ENCODE assay signal across 28 cellular contexts in the genomic region with DNA sequence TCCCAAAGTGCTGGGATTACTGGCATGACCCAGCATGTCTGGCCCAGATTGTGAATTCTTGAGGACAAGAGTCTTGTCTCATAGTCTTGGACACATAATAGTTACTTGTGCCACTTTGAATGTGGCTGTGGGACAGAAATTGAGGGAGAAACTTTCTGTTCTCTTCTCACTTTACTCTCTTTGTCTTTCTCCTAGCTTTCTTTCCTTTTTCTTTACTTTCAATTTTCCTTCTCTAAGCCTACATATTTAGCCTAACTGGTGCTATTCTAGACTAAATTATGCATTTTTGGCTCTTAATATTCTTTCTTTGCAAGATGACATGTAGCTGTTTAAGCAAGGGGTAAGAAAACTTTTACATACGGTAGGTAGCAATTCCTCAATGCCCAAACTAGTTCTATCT. TPM values are rescaled to one million over a fixed set of nuclear protein-coding genes. Genes with fewer than 3 reads are reported as not detected.
DNase-seq lines count a peak whose midpoint lies in the region; ATAC-seq and TF ChIP-seq lines count a peak whose summit lies in the region.
"Had no signal": no experiment of that assay in that cellular context is flagged by ENCODE, and none has a peak within 500 bp of the region (broad histone marks: within the 10 kb centered on the region; RNA-seq: fewer than 3 reads in every experiment).

No MANE protein-coding gene starts in this region.

- intact Hi-C loops in Calu3 (cut with micrococcal nuclease; ENCODE audit: unreplicated experiment) (no loop called here), PC-3 (cut with micrococcal nuclease) (loop anchor here (5.0 kb wide), 2 partner anchors 64 to 94 kb away; no protein-coding TSS in a partner anchor)

- POLR2A ChIA-PET in PC-3 (lab: Charles Lee; ENCODE audit: unreplicated experiment), result no interaction called here

- H3F3A ChIP-seq in PC-3 (ENCODE audit: low read length, unreplicated experiment), result no peaks in the 10 kb centered on the region

- BruUV-seq in Calu3 (replicated peaks; lab: Mats Ljungman, UMichigan) (no TSS peak), PC-3 (replicated peaks; lab: Mats Ljungman, UMichigan) (no TSS peak)

- peak overlapping the region; percentile 37 for H2AFZ ChIP-seq in PC-3 (ENCODE audit: low read length)
- H2AFZ ChIP-seq: GM23248 had no signal

- H3K4me1 Mint-ChIP-seq in T-helper 2 cell treated with Interferon-gamma antibody and Interleukin-4, amounts not matched to agents 5 μg/mL and 100 μg/mL, for 36 hours (ENCODE audit: low read depth), result peaks cover 59% of the 10 kb centered on the region
- peaks cover 50% of the 10 kb centered on the region for H3K4me1 Mint-ChIP-seq in Calu3 (ENCODE audit: low read depth, unreplicated experiment)

- no peaks in the 10 kb centered on the region for H3K9me2 ChIP-seq in PC-3 (replicated peaks; ENCODE audit: low read length)

- H3K27me3 Mint-ChIP-seq in T-helper 2 cell treated with Interferon-gamma antibody and Interleukin-4, amounts not matched to agents 5 μg/mL and 100 μg/mL, for 36 hours (ENCODE audit: low read depth), result no peaks in the 10 kb centered on the region
- no peaks in the 10 kb centered on the region for H3K27me3 Mint-ChIP-seq in Calu3 (ENCODE audit: unreplicated experiment)
- H3K27me3 Mint-ChIP-seq: CD4-positive, CD25-positive, alpha-beta regulatory T cell had no signal

- no peaks in the 10 kb centered on the region for H3K27me3 ChIP-seq in PC-3 (ENCODE audit: low read length)
- H3K27me3 ChIP-seq: BLaER1 had no signal

- H3K4me3 Mint-ChIP-seq in T-helper 2 cell treated with Interferon-gamma antibody and Interleukin-4, amounts not matched to agents 5 μg/mL and 100 μg/mL, for 36 hours, result peak overlapping the region; percentile 30
- no peak overlapping the region for H3K4me3 Mint-ChIP-seq in Calu3 (ENCODE audit: low read depth, unreplicated experiment)
- H3K4me3 Mint-ChIP-seq: CD4-positive, CD25-positive, alpha-beta regulatory T cell had no signal

- H3K4me2 ChIP-seq in PC-3 (ENCODE audit: low read length), result no peak overlapping the region
- H3K4me2 ChIP-seq: BLaER1 had no signal

- H3K9me3 ChIP-seq in PC-3 (ENCODE audit: low read length), result no peaks in the 10 kb centered on the region
- H3K9me3 ChIP-seq: BLaER1 had no signal

- DNase-seq in T-helper 2 cell treated with Interferon-gamma antibody and Interleukin-4, amounts not matched to agents 5 μg/mL and 100 μg/mL, for 36 hours (ENCODE audit: low spot score), result no peak
- DNase-seq in T-helper 2 cell, result no peak
- DNase-seq in Calu3, result no peak
- DNase-seq in PC-3, result no peak
- DNase-seq in medulla oblongata (ENCODE audit: extremely low spot score), result peak; percentile 6
- DNase-seq in NCI-H2029 (lab: John Stamatoyannopoulos, UW), result no peak
- no peak for DNase-seq in NCI-H82 treated with DMSO at 0.1 percent for 48 hours (lab: John Stamatoyannopoulos, UW; ENCODE audit: unreplicated experiment)
- DNase-seq: CD4-positive, CD25-positive, alpha-beta regulatory T cell; DMS53; GM23248; HCEC 1CT; Karpas-422; MV-4-11; NCI-H1105; NCI-H146; NCI-H1930; NCI-H446 treated with DMSO at 0.1 percent for 48 hours; NCI-H526; NCI-H82; SHP77 had no signal

- no peaks in the 10 kb centered on the region for H3K36me3 ChIP-seq in PC-3 (ENCODE audit: low read depth, low read length)
- H3K36me3 ChIP-seq: BLaER1 had no signal

- no peak overlapping the region for H3K27ac ChIP-seq in PC-3 (ENCODE audit: low read length)
- H3K27ac ChIP-seq: 22Rv1, BLaER1, GM23248, RWPE1 had no signal

- no peaks in the 10 kb centered on the region for H4K20me1 ChIP-seq in PC-3 (ENCODE audit: low read length)
- H4K20me1 ChIP-seq: BLaER1 had no signal

- H3K4me3 ChIP-seq in PC-3 (ENCODE audit: low read length), result no peak overlapping the region
- H3K4me3 ChIP-seq: BLaER1, GM23248 had no signal

- peak overlapping the region; percentile 35 for H3K27ac Mint-ChIP-seq in T-helper 2 cell treated with Interferon-gamma antibody and Interleukin-4, amounts not matched to agents 5 μg/mL and 100 μg/mL, for 36 hours
- H3K27ac Mint-ChIP-seq in Calu3 (ENCODE audit: unreplicated experiment), result peak overlapping the region; percentile 45
- H3K27ac Mint-ChIP-seq: CD4-positive, CD25-positive, alpha-beta regulatory T cell had no signal

- H3K79me2 ChIP-seq in PC-3 (ENCODE audit: low read length), result no peaks in the 10 kb centered on the region

- CTCF ChIA-PET in Calu3 (lab: Charles Lee), result no interaction called here
- CTCF ChIA-PET in PC-3 (lab: Charles Lee), result no interaction called here

- no peak overlapping the region for H3K9ac ChIP-seq in PC-3 (ENCODE audit: low read length)
- H3K9ac ChIP-seq: BLaER1, GM23248 had no signal

- peaks cover 23% of the 10 kb centered on the region for H3K36me3 Mint-ChIP-seq in T-helper 2 cell treated with Interferon-gamma antibody and Interleukin-4, amounts not matched to agents 5 μg/mL and 100 μg/mL, for 36 hours (ENCODE audit: low read depth)
- H3K36me3 Mint-ChIP-seq in Calu3 (ENCODE audit: insufficient read depth, unreplicated experiment), result no peaks in the 10 kb centered on the region
- H3K36me3 Mint-ChIP-seq: CD4-positive, CD25-positive, alpha-beta regulatory T cell had no signal

- H3K9me3 Mint-ChIP-seq in T-helper 2 cell treated with Interferon-gamma antibody and Interleukin-4, amounts not matched to agents 5 μg/mL and 100 μg/mL, for 36 hours, result no peaks in the 10 kb centered on the region
- H3K9me3 Mint-ChIP-seq in Calu3 (ENCODE audit: low read depth, unreplicated experiment), result no peaks in the 10 kb centered on the region
- H3K9me3 Mint-ChIP-seq: CD4-positive, CD25-positive, alpha-beta regulatory T cell had no signal

- TF ChIP-seq CTCF in Calu3 (IDR thresholded peaks at IDR 0.05; ENCODE audit: unreplicated experiment), result no peak
- TF ChIP-seq CTCF in PC-3 (conservative IDR thresholded peaks at IDR 0.05; ENCODE audit: low read depth, low read length), result no peak

- peaks cover 13% of the 10 kb centered on the region for H3K4me1 ChIP-seq in PC-3 (ENCODE audit: insufficient read depth, low read length)
- H3K4me1 ChIP-seq: BLaER1 had no signal

- ATAC-seq in PC-3, result no peak
- ATAC-seq in HG03521 (IDR thresholded peaks at IDR 0.05; ENCODE audit: unreplicated experiment), result no peak

RNA-seq across cellular contexts. Expression of a gene that starts 33.2 kb away (rescaled TPM):
- not detected in 2 replicates for total RNA-seq in Calu3 (2022)
- total RNA-seq in PC-3 (2014; rRNA removed), result not detected in 2 replicates
- total RNA-seq: CD4-positive, CD25-positive, alpha-beta regulatory T cell; Daoy; G401; GM23248; HT-29; SK-MEL-5 had no signal
